Comparison of ENCODE assay signal across 21 cellular contexts in genomic region chr6:52937908-52938307, GRCh38. TPM values are rescaled to one million over a fixed set of nuclear protein-coding genes. Genes with fewer than 3 reads are reported as not detected.
DNase-seq lines count a peak whose midpoint lies in the region; ATAC-seq and TF ChIP-seq lines count a peak whose summit lies in the region.
"Had no signal": no experiment of that assay in that cellular context is flagged by ENCODE, and none has a peak within 500 bp of the region (broad histone marks: within the 10 kb centered on the region; RNA-seq: fewer than 3 reads in every experiment).

No MANE protein-coding gene starts in this region.

- H3K27me3 ChIP-seq in mammary epithelial cell (ENCODE audit: insufficient read depth, low read length) (no peaks in the 10 kb centered on the region), left lung (no peaks in the 10 kb centered on the region)
- H3K27me3 ChIP-seq: colonic mucosa had no signal

- H3K79me2 ChIP-seq in mammary epithelial cell (ENCODE audit: insufficient read depth, low read length): no peaks in the 10 kb centered on the region

- dilution Hi-C loops in mammary epithelial cell (cut with HindIII; ENCODE audit: low sequenced_read_pairs): no loop called here

- H2AFZ ChIP-seq in mammary epithelial cell (ENCODE audit: low read depth, low read length): no peak overlapping the region

- peak; percentile 48 for DNase-seq in DMS79 (lab: John Stamatoyannopoulos, UW)
- peak; percentile 43 for DNase-seq in LHCN-M2 (ENCODE audit: low read depth)
- peak; percentile 64 for DNase-seq in mammary epithelial cell
- no peak for DNase-seq in left lung
- no peak for DNase-seq in globus pallidus (ENCODE audit: low spot score)
- DNase-seq in activated naive CD4-positive, alpha-beta T cell treated with anti-CD3 and anti-CD28 coated beads, Interleukin-2, amount 10 ng/mL, durations not matched to agents 7 days and 5 days: no peak
- DNase-seq in activated CD4-positive, alpha-beta T cell treated with anti-CD3 and anti-CD28 coated beads, Interleukin-2, amount 50 U/mL, for 1 hour: no peak
- no peak for DNase-seq in activated CD8-positive, alpha-beta memory T cell treated with anti-CD3 and anti-CD28 coated beads, Interleukin-2, amount 10 ng/mL, durations not matched to agents 7 days and 5 days
- DNase-seq: activated gamma-delta T cell treated with Interleukin-2 at 50 U/mL for 16 hours; anterior cingulate cortex; colonic mucosa; COR-L47; NCI-H2171 treated with DMSO at 0.1 percent for 48 hours; NCI-H774; stimulated activated CD4-positive, alpha-beta T cell treated with anti-CD3 and anti-CD28 coated beads, Interleukin-4, amount 100 ng/mL, for 1 hour had no signal

- ATAC-seq in left lung: peak; percentile 60
- no peak for ATAC-seq in activated CD8-positive, alpha-beta memory T cell treated with anti-CD3 and anti-CD28 coated beads, Interleukin-2, amount 10 ng/mL, durations not matched to agents 7 days and 5 days
- ATAC-seq: Panc1 had no signal

- H3K27ac ChIP-seq in mammary epithelial cell (ENCODE audit: insufficient read depth, low read depth, low read length) (no peak overlapping the region), left lung (no peak overlapping the region)
- H3K27ac ChIP-seq: colonic mucosa, KMS-11, SK-N-MC had no signal

- CTCF ChIA-PET in mammary epithelial cell (lab: Charles Lee; ENCODE audit: low non-redundant PET): no interaction called here
- CTCF ChIA-PET in activated naive CD4-positive, alpha-beta T cell treated with anti-CD3 and anti-CD28 coated beads, Interleukin-2, amount 10 ng/mL, durations not matched to agents 7 days and 5 days (lab: Charles Lee): no interaction called here
- CTCF ChIA-PET in activated CD8-positive, alpha-beta memory T cell treated with anti-CD3 and anti-CD28 coated beads, Interleukin-2, amount 10 ng/mL, durations not matched to agents 7 days and 5 days (lab: Charles Lee): no interaction called here

- WGBS in mammary epithelial cell (ENCODE audit: low coverage, missing lambda C conversion rate): 0% methylated on average over 2 of the region's 2 CpGs

- H3K4me1 ChIP-seq in mammary epithelial cell (ENCODE audit: insufficient read depth, low read length) (peaks cover 8% of the 10 kb centered on the region), left lung (no peaks in the 10 kb centered on the region)
- H3K4me1 ChIP-seq: colonic mucosa had no signal

- H3K27ac Mint-ChIP-seq in activated naive CD4-positive, alpha-beta T cell treated with anti-CD3 and anti-CD28 coated beads, Interleukin-2, amount 10 ng/mL, durations not matched to agents 7 days and 5 days: no peak overlapping the region
- H3K27ac Mint-ChIP-seq in activated CD8-positive, alpha-beta memory T cell treated with anti-CD3 and anti-CD28 coated beads, Interleukin-2, amount 10 ng/mL, durations not matched to agents 7 days and 5 days: no peak overlapping the region

- no TSS peak for BruUV-seq in mammary epithelial cell (replicated peaks; lab: Mats Ljungman, UMichigan)

- H3K4me3 ChIP-seq in mammary epithelial cell (replicated peaks in 1 of 3; ENCODE audit: insufficient read depth in 1 of 3, low read depth in 2 of 3, low read length in 3 of 3) (no peak overlapping the region), left lung (no peak overlapping the region)
- H3K4me3 ChIP-seq: colonic mucosa, SK-N-MC had no signal

- H3K9me3 Mint-ChIP-seq in activated naive CD4-positive, alpha-beta T cell treated with anti-CD3 and anti-CD28 coated beads, Interleukin-2, amount 10 ng/mL, durations not matched to agents 7 days and 5 days: no peaks in the 10 kb centered on the region
- no peaks in the 10 kb centered on the region for H3K9me3 Mint-ChIP-seq in activated CD8-positive, alpha-beta memory T cell treated with anti-CD3 and anti-CD28 coated beads, Interleukin-2, amount 10 ng/mL, durations not matched to agents 7 days and 5 days (ENCODE audit: low read depth)

- TF ChIP-seq CTCF in mammary epithelial cell (conservative IDR thresholded peaks at IDR 0.05 in 1 of 2, IDR thresholded peaks at IDR 0.05 in 1 of 2; ENCODE audit: extremely low read depth in 1 of 2, insufficient read depth in 1 of 2, low read depth in 1 of 2, low read length in 2 of 2) (no peak), left lung (IDR thresholded peaks at IDR 0.05) (no peak)

- no peak overlapping the region for H3K4me2 ChIP-seq in mammary epithelial cell (ENCODE audit: insufficient read depth, low read depth, low read length)
- H3K4me2 ChIP-seq: KMS-11 had no signal

- H3K4me3 Mint-ChIP-seq in activated naive CD4-positive, alpha-beta T cell treated with anti-CD3 and anti-CD28 coated beads, Interleukin-2, amount 10 ng/mL, durations not matched to agents 7 days and 5 days: no peak overlapping the region
- no peak overlapping the region for H3K4me3 Mint-ChIP-seq in activated CD8-positive, alpha-beta memory T cell treated with anti-CD3 and anti-CD28 coated beads, Interleukin-2, amount 10 ng/mL, durations not matched to agents 7 days and 5 days

- in situ Hi-C loops in mammary epithelial cell (cut with MboI; ENCODE audit: low sequenced_read_pairs in 2 of 2): no loop called here

- no peaks in the 10 kb centered on the region for H3K36me3 ChIP-seq in mammary epithelial cell (ENCODE audit: insufficient read depth, low read length)
- H3K36me3 ChIP-seq in left lung: no peaks in the 10 kb centered on the region
- H3K36me3 ChIP-seq: colonic mucosa had no signal

- H3K9me3 ChIP-seq in mammary epithelial cell (replicated peaks; ENCODE audit: insufficient read depth, low read length): no peaks in the 10 kb centered on the region
- no peaks in the 10 kb centered on the region for H3K9me3 ChIP-seq in left lung
- H3K9me3 ChIP-seq: colonic mucosa had no signal

- intact Hi-C loops in mammary epithelial cell (cut with micrococcal nuclease) (no loop called here), left lung (cut with DNase I) (no loop called here)

- H3K36me3 Mint-ChIP-seq in activated naive CD4-positive, alpha-beta T cell treated with anti-CD3 and anti-CD28 coated beads, Interleukin-2, amount 10 ng/mL, durations not matched to agents 7 days and 5 days: no peaks in the 10 kb centered on the region
- H3K36me3 Mint-ChIP-seq in activated CD8-positive, alpha-beta memory T cell treated with anti-CD3 and anti-CD28 coated beads, Interleukin-2, amount 10 ng/mL, durations not matched to agents 7 days and 5 days: no peaks in the 10 kb centered on the region

- no peak overlapping the region for H3K9ac ChIP-seq in mammary epithelial cell (ENCODE audit: insufficient read depth, low read length)
- H3K9ac ChIP-seq: KMS-11 had no signal

- no peaks in the 10 kb centered on the region for H4K20me1 ChIP-seq in mammary epithelial cell (ENCODE audit: insufficient read depth, low read length)

- peaks cover 17% of the 10 kb centered on the region for H3K27me3 Mint-ChIP-seq in activated naive CD4-positive, alpha-beta T cell treated with anti-CD3 and anti-CD28 coated beads, Interleukin-2, amount 10 ng/mL, durations not matched to agents 7 days and 5 days
- peaks cover 6% of the 10 kb centered on the region for H3K27me3 Mint-ChIP-seq in activated CD8-positive, alpha-beta memory T cell treated with anti-CD3 and anti-CD28 coated beads, Interleukin-2, amount 10 ng/mL, durations not matched to agents 7 days and 5 days

- no peaks in the 10 kb centered on the region for H3K4me1 Mint-ChIP-seq in activated naive CD4-positive, alpha-beta T cell treated with anti-CD3 and anti-CD28 coated beads, Interleukin-2, amount 10 ng/mL, durations not matched to agents 7 days and 5 days
- peaks cover 5% of the 10 kb centered on the region for H3K4me1 Mint-ChIP-seq in activated CD8-positive, alpha-beta memory T cell treated with anti-CD3 and anti-CD28 coated beads, Interleukin-2, amount 10 ng/mL, durations not matched to agents 7 days and 5 days

RNA-seq across cellular contexts. Expression of gene GSTA3, which starts 28.4 kb away (rescaled TPM):
- not detected in 2 replicates for total RNA-seq in LHCN-M2 (2014; rRNA removed)
- polyA plus RNA-seq in LHCN-M2 (2012): not detected
- not detected for total RNA-seq in mammary epithelial cell
- not detected for polyA plus RNA-seq in mammary epithelial cell
- not detected for polyA minus RNA-seq in mammary epithelial cell
- under 1 TPM in 1 of 2 donors, not detected in 1; 0.50 TPM for total RNA-seq in left lung
- not detected for total RNA-seq in activated CD8-positive, alpha-beta memory T cell treated with anti-CD3 and anti-CD28 coated beads, Interleukin-2, amount 10 ng/mL, durations not matched to agents 7 days and 5 days
- total RNA-seq: colonic mucosa, glomerular endothelial cell, osteocyte, skeletal muscle tissue had no signal

RNA-seq across cellular contexts. Expression of gene GSTA4, which starts 57.2 kb away (rescaled TPM):
- total RNA-seq in LHCN-M2 (2014; rRNA removed) (25.3 and 25.8 TPM in 2 replicates), mammary epithelial cell (10 to 100 TPM in 1 of 2 donors, 1 to 10 TPM in 1; 8.3 to 12.2 TPM), left lung (10 to 100 TPM; 49.1 to 63.0 TPM)
- 17.1 TPM for polyA plus RNA-seq in LHCN-M2 (2012)
- 6.9 TPM for polyA plus RNA-seq in mammary epithelial cell
- polyA minus RNA-seq in mammary epithelial cell: 6.1 TPM
- 1 to 10 TPM; 2.9 to 5.8 TPM for total RNA-seq in activated CD8-positive, alpha-beta memory T cell treated with anti-CD3 and anti-CD28 coated beads, Interleukin-2, amount 10 ng/mL, durations not matched to agents 7 days and 5 days

Comparison
In these comparisons a context has a peak if more than half of its experiments do, and no peak if none do; other contexts are left out.
1. DNase-seq: peak in DMS79 (single experiment), LHCN-M2 (single experiment) and mammary epithelial cell (single experiment); none in left lung (0 of 2), globus pallidus (single experiment), activated naive CD4-positive, alpha-beta T cell treated with anti-CD3 and anti-CD28 coated beads, Interleukin-2, amount 10 ng/mL, durations not matched to agents 7 days and 5 days (single experiment), activated CD4-positive, alpha-beta T cell treated with anti-CD3 and anti-CD28 coated beads, Interleukin-2, amount 50 U/mL, for 1 hour (single experiment) and activated CD8-positive, alpha-beta memory T cell treated with anti-CD3 and anti-CD28 coated beads, Interleukin-2, amount 10 ng/mL, durations not matched to agents 7 days and 5 days (single experiment).